11 cellular contexts compared by ENCODE assay signal in the genomic region with DNA sequence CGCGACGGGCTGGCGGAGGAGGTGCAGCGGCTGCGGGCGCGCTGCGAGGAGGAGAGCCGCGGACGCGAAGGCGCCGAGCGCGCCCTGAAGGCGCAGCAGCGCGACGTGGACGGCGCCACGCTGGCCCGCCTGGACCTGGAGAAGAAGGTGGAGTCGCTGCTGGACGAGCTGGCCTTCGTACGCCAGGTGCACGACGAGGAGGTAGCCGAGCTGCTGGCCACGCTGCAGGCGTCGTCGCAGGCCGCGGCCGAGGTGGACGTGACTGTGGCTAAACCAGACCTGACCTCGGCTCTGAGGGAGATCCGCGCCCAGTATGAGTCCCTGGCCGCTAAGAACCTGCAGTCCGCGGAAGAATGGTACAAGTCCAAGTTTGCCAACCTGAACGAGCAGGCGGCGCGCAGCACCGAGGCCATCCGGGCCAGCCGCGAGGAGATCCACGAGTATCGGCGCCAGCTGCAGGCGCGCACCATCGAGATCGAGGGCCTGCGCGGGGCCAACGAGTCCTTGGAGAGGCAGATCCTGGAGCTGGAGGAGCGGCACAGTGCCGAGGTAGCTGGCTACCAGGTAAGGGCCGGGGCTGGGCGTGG. TPM values are rescaled to one million over a fixed set of nuclear protein-coding genes. Genes with fewer than 3 reads are reported as not detected.
DNase-seq lines count a peak whose midpoint lies in the region; ATAC-seq, FAIRE-seq and TF ChIP-seq lines count a peak whose summit lies in the region.
"Had no signal": no experiment of that assay in that cellular context is flagged by ENCODE, and none has a peak within 500 bp of the region (broad histone marks: within the 10 kb centered on the region; RNA-seq: fewer than 3 reads in every experiment).

No MANE protein-coding gene starts in this region.

- H3K79me2 ChIP-seq in endothelial cell of umbilical vein (ENCODE audit: control insufficient read depth, insufficient read depth, low read length) = no peaks in the 10 kb centered on the region

- no peak overlapping the region for H3K27ac ChIP-seq in HUES48 (ENCODE audit: low read depth, low read length)
- no peak overlapping the region for H3K27ac ChIP-seq in endothelial cell of umbilical vein (ENCODE audit: insufficient read depth, low read depth, low read length)
- no peak overlapping the region for H3K27ac ChIP-seq in psoas muscle
- no peak overlapping the region for H3K27ac ChIP-seq in Peyer's patch
- H3K27ac ChIP-seq: lower lobe of right lung had no signal

- H2AFZ ChIP-seq in endothelial cell of umbilical vein (ENCODE audit: low read depth, low read length) = no peak overlapping the region

- FAIRE-seq in endothelial cell of umbilical vein (lab: Jason Lieb, UNC) = no peak

- CTCF ChIA-PET in endothelial cell of umbilical vein (lab: Charles Lee) = interaction anchor here (1.2 to 2.5 kb wide), 2 partner anchors 12 to 33 kb away, joined by 5 to 7 read pairs; no protein-coding TSS in a partner anchor

- TF ChIP-seq CTCF in endothelial cell of umbilical vein (IDR thresholded peaks at IDR 0.05; ENCODE audit: extremely low read depth in 1 of 2, insufficient read depth in 1 of 2, low read depth in 1 of 2, low read length in 2 of 2) = no peak
- TF ChIP-seq CTCF in psoas muscle (IDR thresholded peaks at IDR 0.05) = no peak
- no peak for TF ChIP-seq CTCF in Peyer's patch (IDR thresholded peaks at IDR 0.05)

- no peak for TF ChIP-seq POLR2A in endothelial cell of umbilical vein (IDR thresholded peaks at IDR 0.05; ENCODE audit: low read depth, low read length)
- TF ChIP-seq POLR2A in Peyer's patch (IDR thresholded peaks at IDR 0.05) = no peak

- H3K9ac ChIP-seq in HUES48 (ENCODE audit: low read depth, low read length) (no peak overlapping the region), endothelial cell of umbilical vein (replicated peaks; ENCODE audit: extremely low read depth, insufficient read depth, low read length) (no peak overlapping the region)

- DNase-seq in NCI-H1092 treated with DMSO at 0.1 percent for 48 hours (lab: John Stamatoyannopoulos, UW) = peak; percentile 46
- DNase-seq in NCI-H1092 (lab: John Stamatoyannopoulos, UW) = no peak
- no peak for DNase-seq in endothelial cell of umbilical vein (ENCODE audit: low read depth, low spot score)
- DNase-seq in psoas muscle = no peak
- no peak for DNase-seq in Peyer's patch
- DNase-seq: lower lobe of right lung had no signal

- H3K27me3 ChIP-seq in HUES48 (ENCODE audit: control insufficient read depth, insufficient read depth, low read length) (peaks cover 61% of the 10 kb centered on the region), endothelial cell of umbilical vein (ENCODE audit: control insufficient read depth in 2 of 2, insufficient read depth in 2 of 2, low read length in 2 of 2) (peaks cover 36 to 47% of the 10 kb centered on the region in 2 experiments), psoas muscle (ENCODE audit: insufficient read depth in 3 of 3, low read length in 2 of 3) (peaks cover 5 to 66% (median 26%) of the 10 kb centered on the region in 3 donors), Peyer's patch (peaks cover 0 to 28% of the 10 kb centered on the region in 2 donors)

- 2 to 5% (median 4%) methylated on average over 65 to 68 of the region's 68 CpGs for WGBS in psoas muscle, 3 donors

- H3K4me3 ChIP-seq in HUES48 (ENCODE audit: low read depth, low read length) = peak overlapping the region; percentile 82
- no peak overlapping the region for H3K4me3 ChIP-seq in endothelial cell of umbilical vein (replicated peaks in 1 of 3; ENCODE audit: insufficient read depth in 1 of 3, low read depth in 1 of 3, low read length in 3 of 3)
- H3K4me3 ChIP-seq in psoas muscle = peak overlapping the region; percentile 49
- peak overlapping the region in 1 of 4 donors; percentile 32 for H3K4me3 ChIP-seq in Peyer's patch

- BruUV-seq in endothelial cell of umbilical vein (replicated peaks; lab: Mats Ljungman, UMichigan) = no TSS peak

- H3K4me1 ChIP-seq in HUES48 (ENCODE audit: control insufficient read depth, insufficient read depth, low read length) (peaks cover 25% of the 10 kb centered on the region), endothelial cell of umbilical vein (ENCODE audit: control insufficient read depth, extremely low read depth, insufficient read depth, low read length) (peaks cover 12% of the 10 kb centered on the region), psoas muscle (peaks cover 8% of the 10 kb centered on the region), Peyer's patch (peaks cover 0 to 17% (median 4%) of the 10 kb centered on the region in 4 donors)

- H3K9me1 ChIP-seq in endothelial cell of umbilical vein (replicated peaks; ENCODE audit: control insufficient read depth, extremely low read depth, insufficient read depth, low read length) = no peaks in the 10 kb centered on the region

- ATAC-seq in psoas muscle (peak in 1 of 4 donors; percentile 17), GM21529 (IDR thresholded peaks at IDR 0.05; ENCODE audit: unreplicated experiment) (no peak), HG02571 (IDR thresholded peaks at IDR 0.05; ENCODE audit: unreplicated experiment) (no peak)
- ATAC-seq: lower lobe of right lung had no signal

- H3K4me2 ChIP-seq in endothelial cell of umbilical vein (ENCODE audit: insufficient read depth, low read length) = peak overlapping the region; percentile 5

- dilution Hi-C loops in endothelial cell of umbilical vein (cut with MboI; ENCODE audit: extremely low pct_ligation_motif_present, low sequenced_read_pairs) = no loop called here

- H3K9me3 ChIP-seq in HUES48 (ENCODE audit: control insufficient read depth, insufficient read depth, low read length) = no peaks in the 10 kb centered on the region
- H3K9me3 ChIP-seq in endothelial cell of umbilical vein (replicated peaks; ENCODE audit: control insufficient read depth, insufficient read depth, low read length) = no peaks in the 10 kb centered on the region
- H3K9me3 ChIP-seq in psoas muscle = no peaks in the 10 kb centered on the region
- no peaks in the 10 kb centered on the region for H3K9me3 ChIP-seq in Peyer's patch
- H3K9me3 ChIP-seq: lower lobe of right lung had no signal

- POLR2A ChIA-PET in endothelial cell of umbilical vein (lab: Charles Lee) = no interaction called here

- no peaks in the 10 kb centered on the region for H3K36me3 ChIP-seq in HUES48 (ENCODE audit: control insufficient read depth, insufficient read depth, low read length)
- H3K36me3 ChIP-seq in endothelial cell of umbilical vein (ENCODE audit: control insufficient read depth in 2 of 2, extremely low read depth in 1 of 2, insufficient read depth in 2 of 2, low read length in 2 of 2) = no peaks in the 10 kb centered on the region
- no peaks in the 10 kb centered on the region for H3K36me3 ChIP-seq in psoas muscle (ENCODE audit: insufficient read depth in 1 of 2, low read depth in 1 of 2)
- H3K36me3 ChIP-seq in Peyer's patch = no peaks in the 10 kb centered on the region
- H3K36me3 ChIP-seq: lower lobe of right lung had no signal

- intact Hi-C loops in endothelial cell of umbilical vein (cut with micrococcal nuclease) = no loop called here
- intact Hi-C loops in psoas muscle (cut with DNase I) = no loop called here

- H4K20me1 ChIP-seq in endothelial cell of umbilical vein (replicated peaks; ENCODE audit: control insufficient read depth, extremely low read depth, insufficient read depth, low read length) = no peaks in the 10 kb centered on the region

TF ChIP-seq in endothelial cell of umbilical vein, 7 proteins besides CTCF, POLR2A, EP300 and RAD21:
- no peak for TF ChIP-seq JUN (IDR thresholded peaks at IDR 0.05; ENCODE audit: borderline replicate concordance, insufficient read depth, insufficient read length, low read depth)
- peak; percentile 10 for TF ChIP-seq EZH2 (IDR thresholded peaks at IDR 0.05; ENCODE audit: borderline replicate concordance, low read depth, low read length, severe bottlenecking)

RNA-seq across cellular contexts. Expression of gene INA, which starts 0.9 kb away (rescaled TPM):
- 0.39 and 0.40 TPM in 2 replicates for total RNA-seq in endothelial cell of umbilical vein
- 0.25 and 0.29 TPM in 2 replicates for polyA plus RNA-seq in endothelial cell of umbilical vein
- polyA plus RNA-seq in endothelial cell of umbilical vein (2011; cell fraction: cytosol; rRNA removed) = 0.20 and 0.30 TPM in 2 replicates
- polyA plus RNA-seq in endothelial cell of umbilical vein (2011; cell fraction: nucleus; rRNA removed) = 0.08 and 0.25 TPM in 2 replicates
- 0.27 and 0.39 TPM in 2 replicates for polyA plus RNA-seq in endothelial cell of umbilical vein (2012)
- 0.17 and 0.42 TPM in 2 replicates for polyA minus RNA-seq in endothelial cell of umbilical vein
- not detected for polyA minus RNA-seq in endothelial cell of umbilical vein (2011; cell fraction: cytosol; rRNA and poly(A)+ RNA removed)
- not detected in 2 replicates for polyA minus RNA-seq in endothelial cell of umbilical vein (2011; cell fraction: nucleus; rRNA and poly(A)+ RNA removed)
- total RNA-seq in psoas muscle = not detected
- polyA plus RNA-seq in psoas muscle = under 1 TPM in 2 of 3 donors, not detected in 1; 0.06 to 0.08 TPM
- total RNA-seq in Peyer's patch = 1 to 10 TPM in 1 of 4 donors, under 1 TPM in 1, not detected in 2; 0.35 to 1.1 TPM
- total RNA-seq: lower lobe of right lung, subcutaneous adipose tissue had no signal

RNA-seq across cellular contexts. Expression of gene RPEL1, which starts 32.1 kb away (rescaled TPM):
- total RNA-seq in endothelial cell of umbilical vein = not detected in 2 replicates
- 0.04 and 0.11 TPM in 2 replicates for polyA plus RNA-seq in endothelial cell of umbilical vein
- 0.15 and 0.20 TPM in 2 replicates for polyA plus RNA-seq in endothelial cell of umbilical vein (2011; cell fraction: cytosol; rRNA removed)
- polyA plus RNA-seq in endothelial cell of umbilical vein (2011; cell fraction: nucleus; rRNA removed) = 0.07 and 0.10 TPM in 2 replicates
- polyA plus RNA-seq in endothelial cell of umbilical vein (2012) = 0.12 and 0.36 TPM in 2 replicates
- 0.12 TPM in 1 of 2 replicates, not detected in the other for polyA minus RNA-seq in endothelial cell of umbilical vein
- polyA minus RNA-seq in endothelial cell of umbilical vein (2011; cell fraction: cytosol; rRNA and poly(A)+ RNA removed) = not detected
- polyA minus RNA-seq in endothelial cell of umbilical vein (2011; cell fraction: nucleus; rRNA and poly(A)+ RNA removed) = not detected in 2 replicates
- not detected for total RNA-seq in psoas muscle
- under 1 TPM in 1 of 3 donors, not detected in 2; 0.01 TPM for polyA plus RNA-seq in psoas muscle
- total RNA-seq in Peyer's patch = under 1 TPM in 2 of 4 donors, not detected in 2; 0.40 to 0.88 TPM
- total RNA-seq: subcutaneous adipose tissue; T-helper 1 cell treated with Interleukin-12 subunit alpha and Interleukin-12 subunit beta and Interleukin-4 antibody, amounts not matched to agents 30 ng/mL and 1 ng/mL, for 36 hours had no signal

Comparison
In these comparisons a context has a peak if more than half of its experiments do, and no peak if none do; other contexts are left out.
1. H3K4me3 ChIP-seq: peak in HUES48 (single experiment) and psoas muscle (single experiment); none in endothelial cell of umbilical vein (0 of 3).